Comparison of ENCODE assay signal across 14 cellular contexts in genomic region chr10:16987976-16988610, GRCh38.
DNase-seq lines count a peak whose midpoint lies in the region; ATAC-seq and TF ChIP-seq lines count a peak whose summit lies in the region.
"Had no signal": no experiment of that assay in that cellular context is flagged by ENCODE, and none has a peak within 500 bp of the region (broad histone marks: within the 10 kb centered on the region; RNA-seq: fewer than 3 reads in every experiment).

No MANE protein-coding gene starts in this region.

- H3K79me2 ChIP-seq in hepatocyte, result no peaks in the 10 kb centered on the region

- peaks cover 12% of the 10 kb centered on the region for H3K36me3 Mint-ChIP-seq in HFFc6 (ENCODE audit: low read depth)
- peaks cover 6% of the 10 kb centered on the region for H3K36me3 Mint-ChIP-seq in activated T-cell treated with anti-CD3 and anti-CD28 coated beads, Interleukin-2, amount 50 U/mL, for 4 hours (ENCODE audit: insufficient read depth)

- no peaks in the 10 kb centered on the region; the same call in 1 of the 2 replicates for H3K27me3 Mint-ChIP-seq in HFFc6 (ENCODE audit: insufficient read depth)
- H3K27me3 Mint-ChIP-seq in activated T-cell treated with anti-CD3 and anti-CD28 coated beads, Interleukin-2, amount 50 U/mL, for 4 hours (ENCODE audit: low read depth), result no peaks in the 10 kb centered on the region
- H3K27me3 Mint-ChIP-seq: activated CD8-positive, alpha-beta T cell treated with anti-CD3 and anti-CD28 coated beads for 36 hours had no signal

- H3K4me3 Mint-ChIP-seq in HFFc6, result no peak overlapping the region
- H3K4me3 Mint-ChIP-seq in activated T-cell treated with anti-CD3 and anti-CD28 coated beads, Interleukin-2, amount 50 U/mL, for 4 hours, result no peak overlapping the region
- H3K4me3 Mint-ChIP-seq: activated CD8-positive, alpha-beta T cell treated with anti-CD3 and anti-CD28 coated beads for 36 hours; nephron progenitor cell had no signal

- H3K9me3 Mint-ChIP-seq in HFFc6, result no peaks in the 10 kb centered on the region
- no peaks in the 10 kb centered on the region for H3K9me3 Mint-ChIP-seq in activated T-cell treated with anti-CD3 and anti-CD28 coated beads, Interleukin-2, amount 50 U/mL, for 4 hours
- H3K9me3 Mint-ChIP-seq: activated CD8-positive, alpha-beta T cell treated with anti-CD3 and anti-CD28 coated beads for 36 hours had no signal

- DNase-seq in HFFc6 (no peak), ascending aorta (ENCODE audit: low spot score in 2 of 2) (no peak), hepatocyte (ENCODE audit: low spot score) (no peak), NCI-H1092 treated with DMSO at 0.1 percent for 48 hours (lab: John Stamatoyannopoulos, UW) (no peak)
- DNase-seq in activated T-cell treated with anti-CD3 and anti-CD28 coated beads, Interleukin-2, amount 50 U/mL, for 4 hours, result no peak
- DNase-seq in stimulated activated CD8-positive, alpha-beta memory T cell treated with anti-CD3 and anti-CD28 coated beads, Interleukin-4, amount 100 ng/mL, for 48 hours, result no peak
- DNase-seq: activated CD8-positive, alpha-beta T cell treated with anti-CD3 and anti-CD28 coated beads for 36 hours; activated effector memory CD4-positive, alpha-beta T cell treated with anti-CD3 and anti-CD28 coated beads, Interleukin-2, amount 50 U/mL, for 16 hours; left cardiac atrium; NCI-H2081 treated with DMSO at 0.1 percent for 48 hours; nephron progenitor cell had no signal

- H3K4me3 ChIP-seq in ascending aorta (no peak overlapping the region), hepatocyte (no peak overlapping the region), skeletal muscle tissue (ENCODE audit: low read length in 3 of 3) (no peak overlapping the region)

- peak overlapping the region; percentile 21 for H3K4me2 ChIP-seq in hepatocyte

- TF ChIP-seq CTCF in HFFc6 (IDR thresholded peaks at IDR 0.05), result no peak
- TF ChIP-seq CTCF in ascending aorta (IDR thresholded peaks at IDR 0.05), result no peak
- TF ChIP-seq CTCF in hepatocyte (IDR thresholded peaks at IDR 0.05; ENCODE audit: poor library complexity), result no peak

- WGBS in hepatocyte (ENCODE audit: low lambda C conversion rate, missing lambda C conversion rate), result 82% methylated on average over 8 of the region's 8 CpGs

- no peak overlapping the region for H3K9ac ChIP-seq in skeletal muscle tissue (ENCODE audit: low read depth in 1 of 3, low read length in 3 of 3)

- H3K27ac ChIP-seq in ascending aorta (peak overlapping the region; percentile 73 to 78), hepatocyte (peak overlapping the region; percentile 77), skeletal muscle tissue (ENCODE audit: low read depth, low read length) (peak overlapping the region; percentile 67)
- H3K27ac ChIP-seq: RWPE1 had no signal

- H3K36me3 ChIP-seq in ascending aorta (no peaks in the 10 kb centered on the region), hepatocyte (replicated peaks; ENCODE audit: insufficient read depth, low read depth) (no peaks in the 10 kb centered on the region), skeletal muscle tissue (ENCODE audit: control insufficient read depth in 3 of 3, insufficient read depth in 3 of 3, low read length in 3 of 3) (no peaks in the 10 kb centered on the region)

- H3K9me2 ChIP-seq in hepatocyte (replicated peaks; ENCODE audit: insufficient read depth), result no peaks in the 10 kb centered on the region

- peak overlapping the region; percentile 99 for H3K27ac Mint-ChIP-seq in HFFc6
- H3K27ac Mint-ChIP-seq: activated CD8-positive, alpha-beta T cell treated with anti-CD3 and anti-CD28 coated beads for 36 hours; nephron progenitor cell had no signal

- H3K27me3 ChIP-seq in ascending aorta (no peaks in the 10 kb centered on the region), hepatocyte (no peaks in the 10 kb centered on the region), skeletal muscle tissue (ENCODE audit: control insufficient read depth in 3 of 3, insufficient read depth in 3 of 3, low read length in 3 of 3) (no peaks in the 10 kb centered on the region)

- no peak for ATAC-seq in GM18511 (IDR thresholded peaks at IDR 0.05; ENCODE audit: unreplicated experiment)
- no peak for ATAC-seq in activated T-cell treated with anti-CD3 and anti-CD28 coated beads, Interleukin-2, amount 50 U/mL, for 4 hours
- ATAC-seq: activated CD8-positive, alpha-beta T cell treated with anti-CD3 and anti-CD28 coated beads for 36 hours had no signal

- H3K4me1 Mint-ChIP-seq in HFFc6 (ENCODE audit: low read depth), result peaks cover 85% of the 10 kb centered on the region
- no peaks in the 10 kb centered on the region for H3K4me1 Mint-ChIP-seq in activated T-cell treated with anti-CD3 and anti-CD28 coated beads, Interleukin-2, amount 50 U/mL, for 4 hours (ENCODE audit: low read depth)

- intact Hi-C loops in ascending aorta (cut with DNase I), result loop anchor here (5.0 kb wide), 1 partner anchor 41 kb away; no protein-coding TSS in a partner anchor

- no peaks in the 10 kb centered on the region for H4K20me1 ChIP-seq in hepatocyte (ENCODE audit: insufficient read depth, poor library complexity, severe bottlenecking)

- H3K9me3 ChIP-seq in ascending aorta, result no peaks in the 10 kb centered on the region
- no peaks in the 10 kb centered on the region for H3K9me3 ChIP-seq in hepatocyte (ENCODE audit: low read depth)
- H3K9me3 ChIP-seq in skeletal muscle tissue (ENCODE audit: control insufficient read depth in 3 of 3, low read length in 3 of 3), result no peaks in the 10 kb centered on the region

- H3K4me1 ChIP-seq in ascending aorta, result peaks cover 5 to 24% of the 10 kb centered on the region in 2 donors
- H3K4me1 ChIP-seq in hepatocyte (ENCODE audit: insufficient read depth), result peaks cover 22% of the 10 kb centered on the region
- H3K4me1 ChIP-seq in skeletal muscle tissue (ENCODE audit: control insufficient read depth in 3 of 3, insufficient read depth in 3 of 3, low read length in 3 of 3), result peaks cover 0 to 9% (median 3%) of the 10 kb centered on the region in 3 donors

- H2AFZ ChIP-seq in hepatocyte, result no peak overlapping the region
